In the genomic region with DNA sequence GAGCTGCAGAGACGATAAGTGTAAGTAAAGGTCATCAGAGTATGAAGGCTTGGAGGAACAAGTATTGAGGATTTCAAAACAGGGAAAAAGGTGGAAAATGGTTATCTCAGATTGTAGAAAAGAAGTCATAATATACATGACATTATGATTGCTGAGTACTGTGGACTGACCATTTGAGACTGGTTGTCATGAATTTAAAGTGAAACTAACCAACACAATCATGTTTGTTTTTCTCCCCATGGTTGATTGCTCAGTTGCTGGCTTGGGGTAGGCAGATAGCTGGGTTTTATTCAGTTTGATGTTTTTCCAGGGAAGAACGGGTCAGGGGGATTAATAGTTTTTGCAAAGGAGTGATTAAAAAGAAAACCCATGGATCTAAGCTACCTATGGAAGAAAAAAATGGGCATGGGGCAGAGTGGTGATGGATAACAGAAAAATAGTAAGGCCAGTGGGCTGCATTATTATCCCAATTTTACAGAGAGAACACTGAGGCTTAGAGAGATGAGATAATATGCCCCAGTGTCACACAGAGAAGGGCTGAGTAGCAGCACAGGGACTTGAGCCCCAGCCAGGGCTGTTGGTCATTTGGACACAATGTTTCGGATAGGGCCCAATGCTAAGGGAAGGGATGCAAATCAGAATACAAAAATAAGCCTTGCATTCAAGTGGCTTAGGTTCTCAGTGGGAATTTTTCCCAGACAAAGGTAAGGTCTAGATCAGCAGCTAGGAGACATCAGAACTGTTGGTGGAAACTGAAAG, we compare ENCODE assay signal across 23 cellular contexts.
"Had no signal": no experiment of that assay in that cellular context is flagged by ENCODE, and none has a peak within 500 bp of the region (broad histone marks: within the 10 kb centered on the region; RNA-seq: fewer than 3 reads in every experiment).

No MANE protein-coding gene starts in this region.

- H3K4me1 ChIP-seq: esophagus squamous epithelium, gastrocnemius medialis, heart right ventricle, left lung, lower lobe of right lung had no signal

- H3K27ac ChIP-seq: epithelial cell of prostate, esophagus squamous epithelium, gastrocnemius medialis, heart right ventricle, left lung, lower lobe of right lung had no signal

- H3K9me3 ChIP-seq: esophagus squamous epithelium, gastrocnemius medialis, heart right ventricle, left lung, lower lobe of right lung, mucosa of descending colon had no signal

- H3K4me3 ChIP-seq: esophagus squamous epithelium, gastrocnemius medialis, heart right ventricle, left lung, lower lobe of right lung, mucosa of descending colon had no signal

- H3K9me3 Mint-ChIP-seq: dendritic cell treated with granulocyte-macrophage colony-stimulating factor and Interleukin-4, amounts not matched to agents 40 ng/mL and 50 ng/mL, for 4 days; effector memory CD8-positive, alpha-beta T cell; endodermal cell; mesothelial cell of epicardium; naive B cell had no signal

- H3K36me3 Mint-ChIP-seq: mesothelial cell of epicardium, naive B cell had no signal

- H3K27me3 Mint-ChIP-seq: dendritic cell treated with granulocyte-macrophage colony-stimulating factor and Interleukin-4, amounts not matched to agents 40 ng/mL and 50 ng/mL, for 4 days; effector memory CD8-positive, alpha-beta T cell; naive B cell had no signal

- H3K27me3 ChIP-seq: esophagus squamous epithelium, gastrocnemius medialis, heart right ventricle, left lung had no signal

- H3K27ac Mint-ChIP-seq: dendritic cell treated with granulocyte-macrophage colony-stimulating factor and Interleukin-4, amounts not matched to agents 40 ng/mL and 50 ng/mL, for 4 days; effector memory CD8-positive, alpha-beta T cell; endodermal cell; mesothelial cell of epicardium; naive B cell had no signal

- H3K4me3 Mint-ChIP-seq: dendritic cell treated with granulocyte-macrophage colony-stimulating factor and Interleukin-4, amounts not matched to agents 40 ng/mL and 50 ng/mL, for 4 days; effector memory CD8-positive, alpha-beta T cell; endodermal cell; mesothelial cell of epicardium; naive B cell had no signal

- DNase-seq: cortex of kidney; effector CD8-positive, alpha-beta T cell; effector memory CD8-positive, alpha-beta T cell; endodermal cell; erythroblast; esophagus squamous epithelium; foreskin fibroblast; foreskin melanocyte; gastrocnemius medialis; glutamatergic neuron; head of caudate nucleus; heart right ventricle; hippocampal formation; left cardiac atrium; left lung; left ventricle myocardium superior; lower lobe of right lung; mesenchymal stem cell; mucosa of descending colon; naive B cell had no signal

- H3K4me1 Mint-ChIP-seq: endodermal cell, mesothelial cell of epicardium, naive B cell had no signal

- H3K36me3 ChIP-seq: esophagus squamous epithelium, gastrocnemius medialis, heart right ventricle, left lung, lower lobe of right lung had no signal
